30 cellular contexts compared by ENCODE assay signal in the genomic region with DNA sequence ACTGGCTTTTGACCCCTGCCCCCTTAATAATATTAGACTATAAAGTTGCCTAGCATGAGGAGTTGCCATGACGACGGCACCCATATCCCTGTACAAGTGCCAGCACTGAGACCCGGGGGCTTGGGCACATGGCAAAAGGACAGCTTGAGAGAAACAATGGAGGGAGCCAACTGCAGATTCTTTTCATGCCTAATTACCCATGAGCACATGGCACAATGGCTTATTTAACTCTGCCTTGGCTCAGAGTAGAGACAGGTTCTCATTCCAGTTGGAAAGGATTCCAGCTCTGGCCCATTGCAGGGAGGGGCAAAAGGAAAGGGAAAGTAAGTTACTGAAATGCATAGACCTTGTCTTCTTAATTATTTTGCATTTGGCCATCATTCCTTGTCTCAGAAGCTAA.
DNase-seq lines count a peak whose midpoint lies in the region; ATAC-seq, FAIRE-seq and TF ChIP-seq lines count a peak whose summit lies in the region.
"Had no signal": no experiment of that assay in that cellular context is flagged by ENCODE, and none has a peak within 500 bp of the region (broad histone marks: within the 10 kb centered on the region; RNA-seq: fewer than 3 reads in every experiment).

No MANE protein-coding gene starts in this region.

- BruUV-seq in HepG2 (replicated peaks; lab: Mats Ljungman, UMichigan): no TSS peak

- no peaks in the 10 kb centered on the region for H3K9me3 ChIP-seq in HepG2 (ENCODE audit: low read length)
- H3K9me3 ChIP-seq: neutrophil, prostate gland, thyroid gland had no signal

- DNase-seq in Ammon's horn (ENCODE audit: low spot score) (peak; percentile 54), NCI-H1092 treated with DMSO at 0.1 percent for 48 hours (lab: John Stamatoyannopoulos, UW) (peak; percentile 59), nephron progenitor cell (peak; percentile 6), HepG2 (ENCODE audit: low spot score) (no peak)
- DNase-seq: activated CD4-positive, alpha-beta T cell treated with anti-CD3 and anti-CD28 coated beads, Interleukin-2, amount 50 U/mL, for 4 hours; activated naive CD4-positive, alpha-beta T cell treated with anti-CD3 and anti-CD28 coated beads for 36 hours; CD8-positive, alpha-beta T cell; effector CD4-positive, alpha-beta T cell; KG1; kidney glomerular epithelial cell; MM.1S; NCI-H1694 treated with DMSO at 0.1 percent for 48 hours; NCI-H2171 treated with DMSO at 0.1 percent for 48 hours had no signal

- no peak overlapping the region for H3K9ac ChIP-seq in HepG2 (ENCODE audit: insufficient read depth, low read depth, low read length)

- no peak overlapping the region for H3K27ac ChIP-seq in HepG2 (ENCODE audit: extremely low read length, insufficient read depth, low read length)
- H3K27ac ChIP-seq: epithelial cell of prostate, neutrophil, prostate gland, RWPE1, thyroid gland had no signal

- no peaks in the 10 kb centered on the region for H3K79me2 ChIP-seq in HepG2 (ENCODE audit: insufficient read depth, low read length)

- TF ChIP-seq CTCF in brain (conservative IDR thresholded peaks at IDR 0.05) (no peak), nephron progenitor cell (IDR thresholded peaks at IDR 0.05) (no peak), HepG2 (CRISPR knock-in tag; IDR thresholded peaks at IDR 0.05) (no peak)

- peak overlapping the region; percentile 12 to 89 (median 70) for H3K27ac Mint-ChIP-seq in brain
- H3K27ac Mint-ChIP-seq in nephron progenitor cell: no peak overlapping the region
- H3K27ac Mint-ChIP-seq: activated naive CD4-positive, alpha-beta T cell treated with anti-CD3 and anti-CD28 coated beads for 36 hours; B cell; CD8-positive, alpha-beta T cell; memory B cell; stimulated activated naive CD8-positive, alpha-beta T cell treated with anti-CD3 and anti-CD28 coated beads, Interleukin-15, Interleukin-2, amounts not matched to agents 100 ng/mL and 50 ng/mL, for 24 hours had no signal

- no peak overlapping the region for H3K4me3 ChIP-seq in HepG2 (replicated peaks in 1 of 3; ENCODE audit: insufficient read depth in 1 of 3, low read depth in 2 of 3, low read length in 3 of 3)
- H3K4me3 ChIP-seq: prostate gland, thyroid gland had no signal

- TF ChIP-seq POLR2A in HepG2 (IDR thresholded peaks at IDR 0.05; ENCODE audit: insufficient read depth in 1 of 2, low read depth in 2 of 2, low read length in 2 of 2): no peak

- CTCF ChIA-PET in HepG2 (lab: Yijun Ruan, JAX; ENCODE audit: low intra/inter-chr PET ratio, low total read pairs): no interaction called here

- H3K4me2 ChIP-seq in HepG2 (ENCODE audit: low read depth, low read length): no peak overlapping the region

- no peaks in the 10 kb centered on the region for H3K36me3 Mint-ChIP-seq in brain
- no peaks in the 10 kb centered on the region for H3K36me3 Mint-ChIP-seq in nephron progenitor cell (ENCODE audit: low read depth)
- H3K36me3 Mint-ChIP-seq: CD8-positive, alpha-beta T cell; memory B cell had no signal

- no peaks in the 10 kb centered on the region for H3K4me1 ChIP-seq in HepG2 (ENCODE audit: insufficient read depth, low read length)
- H3K4me1 ChIP-seq: prostate gland had no signal

- peaks cover 0 to 11% (median 2%) of the 10 kb centered on the region in 5 experiments for H3K9me3 Mint-ChIP-seq in brain
- peaks cover 15% of the 10 kb centered on the region for H3K9me3 Mint-ChIP-seq in nephron progenitor cell
- H3K9me3 Mint-ChIP-seq: activated naive CD4-positive, alpha-beta T cell treated with anti-CD3 and anti-CD28 coated beads for 36 hours; CD8-positive, alpha-beta T cell; stimulated activated naive CD8-positive, alpha-beta T cell treated with anti-CD3 and anti-CD28 coated beads, Interleukin-15, Interleukin-2, amounts not matched to agents 100 ng/mL and 50 ng/mL, for 24 hours had no signal

- no peak for FAIRE-seq in HepG2 (lab: Jason Lieb, UNC)
- FAIRE-seq: bronchial epithelial cell, colon, G401.6, H1, TTC549 had no signal

- H3K4me3 Mint-ChIP-seq in brain: peak overlapping the region in 1 of 5 experiments; percentile 34
- no peak overlapping the region for H3K4me3 Mint-ChIP-seq in nephron progenitor cell
- H3K4me3 Mint-ChIP-seq: activated naive CD4-positive, alpha-beta T cell treated with anti-CD3 and anti-CD28 coated beads for 36 hours; B cell; CD8-positive, alpha-beta T cell; memory B cell; stimulated activated naive CD8-positive, alpha-beta T cell treated with anti-CD3 and anti-CD28 coated beads, Interleukin-15, Interleukin-2, amounts not matched to agents 100 ng/mL and 50 ng/mL, for 24 hours had no signal

- H3K36me3 ChIP-seq in HepG2 (replicated peaks in 1 of 2; ENCODE audit: control insufficient read depth in 1 of 2, insufficient read depth in 2 of 2, low read length in 2 of 2): no peaks in the 10 kb centered on the region
- H3K36me3 ChIP-seq: neutrophil, prostate gland, thyroid gland had no signal

- in situ Hi-C loops in HepG2 (cut with HindIII; ENCODE audit: extremely low pct_ligation_motif_present, low pct_unique_long_range_greater_than_20kb): no loop called here

- no peaks in the 10 kb centered on the region for H3K27me3 ChIP-seq in HepG2 (ENCODE audit: control insufficient read depth in 1 of 2, insufficient read depth in 2 of 2, low read length in 2 of 2)
- H3K27me3 ChIP-seq: neutrophil, thyroid gland had no signal

- POLR2A ChIA-PET in HepG2 (lab: Yijun Ruan, JAX): no interaction called here

- intact Hi-C loops in HepG2 (cut with micrococcal nuclease; ENCODE audit: unreplicated experiment): no loop called here

- TF ChIP-seq RAD21 in HepG2 (CRISPR knock-in tag; IDR thresholded peaks at IDR 0.05): no peak

- 58% methylated on average over 3 of the region's 3 CpGs for WGBS in HepG2 (ENCODE audit: low lambda C conversion rate)

- no peak for ATAC-seq in HepG2
- ATAC-seq in HG03025 (IDR thresholded peaks at IDR 0.05; ENCODE audit: low FRiP score, unreplicated experiment): no peak
- no peak for ATAC-seq in HG03521 (IDR thresholded peaks at IDR 0.05; ENCODE audit: unreplicated experiment)
- ATAC-seq in GM21619 (IDR thresholded peaks at IDR 0.05; ENCODE audit: unreplicated experiment): no peak
- ATAC-seq: CD8-positive, alpha-beta T cell had no signal

- H3K27me3 Mint-ChIP-seq in brain: peaks cover 4% of the 10 kb centered on the region
- no peaks in the 10 kb centered on the region for H3K27me3 Mint-ChIP-seq in nephron progenitor cell (ENCODE audit: low read depth, poor library complexity)
- H3K27me3 Mint-ChIP-seq: B cell; stimulated activated naive CD8-positive, alpha-beta T cell treated with anti-CD3 and anti-CD28 coated beads, Interleukin-15, Interleukin-2, amounts not matched to agents 100 ng/mL and 50 ng/mL, for 24 hours had no signal

- no peak overlapping the region for H2AFZ ChIP-seq in HepG2 (ENCODE audit: low read length)

- TF ChIP-seq EP300 in HepG2 (IDR thresholded peaks at IDR 0.05; ENCODE audit: low read depth in 2 of 2, low read length in 2 of 2): no peak
- TF ChIP-seq EP300 in HepG2 (CRISPR knock-in tag; IDR thresholded peaks at IDR 0.05; ENCODE audit: borderline replicate concordance): no peak

- H4K20me1 ChIP-seq in HepG2 (ENCODE audit: insufficient read depth, low read length): no peaks in the 10 kb centered on the region

- H3K4me1 Mint-ChIP-seq in brain (peaks cover 31% of the 10 kb centered on the region), nephron progenitor cell (peaks cover 13% of the 10 kb centered on the region)
- H3K4me1 Mint-ChIP-seq: B cell, memory B cell had no signal

TF ChIP-seq in HepG2, 621 proteins besides CTCF, POLR2A, EP300 and RAD21:
- TF ChIP-seq NR2F1 (CRISPR knock-in tag; IDR thresholded peaks at IDR 0.05) (no peak), SRSF4 (IDR thresholded peaks at IDR 0.05; ENCODE audit: low read depth, low read length, poor library complexity, severe bottlenecking) (no peak), SETDB1 (CRISPR knock-in tag; IDR thresholded peaks at IDR 0.05; ENCODE audit: borderline replicate concordance) (no peak)
- TF ChIP-seq, protein P1, sequence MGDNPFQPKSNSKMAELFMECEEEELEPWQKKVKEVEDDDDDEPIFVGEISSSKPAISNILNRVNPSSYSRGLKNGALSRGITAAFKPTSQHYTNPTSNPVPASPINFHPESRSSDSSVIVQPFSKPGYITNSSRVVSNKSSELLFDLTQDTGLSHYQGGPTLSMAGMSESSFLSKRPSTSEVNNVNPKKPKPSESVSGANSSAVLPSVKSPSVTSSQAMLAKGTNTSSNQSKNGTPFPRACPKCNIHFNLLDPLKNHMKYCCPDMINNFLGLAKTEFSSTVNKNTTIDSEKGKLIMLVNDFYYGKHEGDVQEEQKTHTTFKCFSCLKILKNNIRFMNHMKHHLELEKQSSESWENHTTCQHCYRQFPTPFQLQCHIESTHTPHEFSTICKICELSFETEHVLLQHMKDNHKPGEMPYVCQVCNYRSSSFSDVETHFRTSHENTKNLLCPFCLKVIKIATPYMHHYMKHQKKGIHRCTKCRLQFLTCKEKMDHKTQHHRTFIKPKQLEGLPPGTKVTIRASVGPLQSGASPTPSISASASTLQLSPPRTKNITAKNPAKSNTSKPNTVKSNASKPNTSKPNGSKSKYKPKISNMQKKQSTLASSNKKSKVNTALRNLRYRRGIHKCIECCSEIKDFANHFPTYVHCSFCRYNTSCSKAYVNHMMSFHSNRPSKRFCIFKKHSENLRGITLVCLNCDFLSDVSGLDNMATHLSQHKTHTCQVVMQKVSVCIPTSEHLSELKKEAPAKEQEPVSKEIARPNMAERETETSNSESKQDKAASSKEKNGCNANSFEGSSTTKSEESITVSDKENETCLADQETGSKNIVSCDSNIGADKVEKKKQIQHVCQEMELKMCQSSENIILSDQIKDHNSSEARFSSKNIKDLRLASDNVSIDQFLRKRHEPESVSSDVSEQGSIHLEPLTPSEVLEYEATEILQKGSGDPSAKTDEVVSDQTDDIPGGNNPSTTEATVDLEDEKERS (CRISPR knock-in tag; IDR thresholded peaks at IDR 0.05): no peak
